In the genomic region with DNA sequence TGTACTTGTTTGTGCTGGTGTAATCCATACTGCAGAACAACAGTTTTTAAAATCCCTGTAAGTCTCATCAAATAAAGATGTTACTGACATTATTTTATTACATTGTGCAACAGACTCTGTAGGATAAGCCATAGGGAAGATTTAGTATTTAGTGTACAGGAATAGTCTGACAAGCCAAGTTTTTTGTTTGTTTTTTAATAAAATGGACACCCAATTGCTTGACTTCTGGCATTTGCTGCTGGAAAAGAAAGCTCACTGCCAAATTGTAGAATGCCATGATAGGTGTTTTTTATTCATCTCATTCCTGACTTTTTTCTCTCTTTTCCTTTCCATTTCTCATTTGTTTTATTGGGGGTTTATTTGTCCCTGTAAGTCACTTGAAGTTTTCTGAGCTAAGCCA, we compare ENCODE assay signal across 29 cellular contexts. TPM values are rescaled to one million over a fixed set of nuclear protein-coding genes. Genes with fewer than 3 reads are reported as not detected.
A peak's percentile ranks its signal among the peaks of the same experiment; 100 is the strongest.
DNase-seq lines count a peak whose midpoint lies in the region; ATAC-seq and TF ChIP-seq lines count a peak whose summit lies in the region.
"Had no signal": no experiment of that assay in that cellular context is flagged by ENCODE, and none has a peak within 500 bp of the region (broad histone marks: within the 10 kb centered on the region; RNA-seq: fewer than 3 reads in every experiment).

No MANE protein-coding gene starts in this region.

- TF ChIP-seq CTCF in left ventricle myocardium inferior (IDR thresholded peaks at IDR 0.05; ENCODE audit: borderline replicate concordance), result no peak
- no peak for TF ChIP-seq CTCF in LNCaP clone FGC (IDR thresholded peaks at IDR 0.05; ENCODE audit: control insufficient read depth, extremely low read depth, insufficient read depth)

- ATAC-seq in Right ventricle myocardium superior (ENCODE audit: poor library complexity), result no peak
- ATAC-seq: A549; CD8-positive, alpha-beta T cell had no signal

- H3K36me3 ChIP-seq in left ventricle myocardium inferior, result peaks cover 92% of the 10 kb centered on the region

- peaks cover 8% of the 10 kb centered on the region for H3K9me3 ChIP-seq in left ventricle myocardium inferior (replicated peaks)
- H3K9me3 ChIP-seq: A549, BE2C, Caco-2 had no signal

- DNase-seq in left ventricle myocardium inferior (no peak), Right ventricle myocardium superior (no peak), LNCaP clone FGC (ENCODE audit: low read depth) (peak; percentile 54), midbrain (lab: John Stamatoyannopoulos, UW) (no peak)
- DNase-seq: 8988T; ACHN; AML-193; BE2C; C1 segment of cervical spinal cord; Caco-2; Calu3; CD4-positive, alpha-beta memory T cell; CD4-positive, alpha-beta T cell; CD4-positive, CD25-positive, alpha-beta regulatory T cell; CD8-positive, alpha-beta memory T cell; CD8-positive, alpha-beta T cell; COR-L47; DMS 273 treated with DMSO at 0.1 percent for 48 hours; DMS153; DMS53; DMS79; DMS79 treated with DMSO at 0.1 percent for 48 hours; DND-41; EL had no signal

- peaks cover 33% of the 10 kb centered on the region for H3K4me1 ChIP-seq in left ventricle myocardium inferior
- H3K4me1 ChIP-seq: A549, BE2C, BLaER1, Caco-2 had no signal

- H3K27me3 ChIP-seq in left ventricle myocardium inferior (ENCODE audit: low read depth), result no peaks in the 10 kb centered on the region
- H3K27me3 ChIP-seq: BE2C; BLaER1; BLaER1 treated with 17β-estradiol and CSF1 and Interleukin-3, amounts not matched to agents 10 nM and 100 nM had no signal

- intact Hi-C loops in left ventricle myocardium inferior (cut with micrococcal nuclease), result no loop called here
- intact Hi-C loops in Right ventricle myocardium superior (cut with DNase I), result no loop called here

- peak overlapping the region; percentile 52 for H3K27ac ChIP-seq in left ventricle myocardium inferior (replicated peaks)
- H3K27ac ChIP-seq: 22Rv1; A549; BLaER1; BLaER1 treated with 17β-estradiol and CSF1 and Interleukin-3, amounts not matched to agents 10 nM and 100 nM; C4-2B had no signal

- H3K4me3 ChIP-seq in left ventricle myocardium inferior (no peak overlapping the region), LNCaP clone FGC (ENCODE audit: low read depth, low read length) (no peak overlapping the region)
- H3K4me3 ChIP-seq: A549; BLaER1; BLaER1 treated with 17β-estradiol and CSF1 and Interleukin-3, amounts not matched to agents 10 nM and 100 nM had no signal

RNA-seq across cellular contexts. Expression of a gene that starts 38.1 kb away (rescaled TPM):
- 7.5 TPM for total RNA-seq in left ventricle myocardium inferior
- 7.9 TPM for total RNA-seq in Right ventricle myocardium superior

RNA-seq across cellular contexts. Expression of a gene that starts 48.3 kb away (rescaled TPM):
- total RNA-seq in left ventricle myocardium inferior (1,816 TPM), Right ventricle myocardium superior (1,979 TPM)
